Comparison of ENCODE assay signal across 9 cellular contexts in genomic region chr21:39671986-39672385, GRCh38. TPM values are rescaled to one million over a fixed set of nuclear protein-coding genes. Genes with fewer than 3 reads are reported as not detected.
"Had no signal": no experiment of that assay in that cellular context is flagged by ENCODE, and none has a peak within 500 bp of the region (broad histone marks: within the 10 kb centered on the region; RNA-seq: fewer than 3 reads in every experiment).

No MANE protein-coding gene starts in this region.

- H3K4me3 ChIP-seq: GM12878 had no signal

- ATAC-seq: GM12878 had no signal

- DNase-seq: GDM1, GF-D8 had no signal

- FAIRE-seq: G401.6, GM12878, GM12891, GM12892, GM18507, GM19239 had no signal

RNA-seq across cellular contexts. Expression of gene B3GALT5, which starts 59.2 kb away (rescaled TPM):
- total RNA-seq: G401 had no signal
